Comparison of ENCODE assay signal across 14 cellular contexts in the genomic region with DNA sequence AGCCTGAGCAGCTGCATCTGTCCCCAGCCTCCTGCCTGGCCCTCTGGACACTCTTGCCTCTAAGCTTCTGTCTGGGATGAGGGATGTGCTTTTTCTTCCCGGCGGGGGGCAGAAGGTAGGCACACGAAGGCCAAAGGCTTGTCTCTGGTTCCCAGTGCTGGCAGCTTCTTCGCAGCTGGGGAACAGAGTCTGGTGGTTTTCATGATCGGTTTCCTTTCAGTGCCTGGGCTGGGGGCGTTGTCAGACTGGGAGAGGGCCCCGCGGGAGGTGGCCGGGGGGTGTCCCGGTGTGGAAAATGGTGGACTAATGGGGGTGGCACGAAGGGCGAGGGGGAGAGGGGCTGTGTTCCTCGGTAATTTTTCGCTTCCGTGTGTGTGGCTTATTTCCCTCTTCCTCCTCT. TPM values are rescaled to one million over a fixed set of nuclear protein-coding genes. Genes with fewer than 3 reads are reported as not detected.
DNase-seq lines count a peak whose midpoint lies in the region; ATAC-seq and TF ChIP-seq lines count a peak whose summit lies in the region.
"Had no signal": no experiment of that assay in that cellular context is flagged by ENCODE, and none has a peak within 500 bp of the region (broad histone marks: within the 10 kb centered on the region; RNA-seq: fewer than 3 reads in every experiment).

No MANE protein-coding gene starts in this region.

- TF ChIP-seq POLR2A in breast epithelium (IDR thresholded peaks at IDR 0.05) = no peak

- DNase-seq in left ventricle myocardium superior (peak; percentile 22), right cardiac atrium (no peak), WTC11 (ENCODE audit: low spot score) (no peak), upper lobe of right lung (no peak), RKO (ENCODE audit: low spot score) (no peak), breast epithelium (ENCODE audit: low spot score in 2 of 2) (no peak)
- DNase-seq: COR-L47; effector CD8-positive, alpha-beta T cell; foreskin keratinocyte; MM.1S; NCI-H2227 treated with DMSO at 0.1 percent for 48 hours; sigmoid colon had no signal

- TF ChIP-seq CTCF in WTC11 (IDR thresholded peaks at IDR 0.05) = no peak
- no peak for TF ChIP-seq CTCF in upper lobe of right lung (IDR thresholded peaks at IDR 0.05)
- no peak for TF ChIP-seq CTCF in breast epithelium (IDR thresholded peaks at IDR 0.05)

- H3K27me3 Mint-ChIP-seq in WTC11 (ENCODE audit: low read depth) = no peaks in the 10 kb centered on the region

- CTCF ChIA-PET in WTC11 (lab: Charles Lee) = interaction anchor here (0.7 to 4.0 kb wide), 3 partner anchors 11 to 75 kb away, joined by 3 to 20 read pairs (median 3); no protein-coding TSS in a partner anchor

- H3K4me3 ChIP-seq in right cardiac atrium (ENCODE audit: low read length) (no peak overlapping the region), mononuclear cell (ENCODE audit: low read length) (peak overlapping the region; percentile 81), upper lobe of right lung (peak overlapping the region; percentile 38), breast epithelium (peak overlapping the region in 1 of 3 donors; percentile 28)

- no peaks in the 10 kb centered on the region for H3K36me3 Mint-ChIP-seq in WTC11

- WGBS in right cardiac atrium = 65% methylated on average over 15 of the region's 15 CpGs

- ATAC-seq in left ventricle myocardium superior = no peak
- no peak for ATAC-seq in right cardiac atrium
- no peak for ATAC-seq in WTC11
- no peak for ATAC-seq in upper lobe of right lung
- no peak for ATAC-seq in GM21529 (IDR thresholded peaks at IDR 0.05; ENCODE audit: unreplicated experiment)
- ATAC-seq: foreskin keratinocyte had no signal

- intact Hi-C loops in left ventricle myocardium superior (cut with micrococcal nuclease) (no loop called here), right cardiac atrium (cut with DNase I) (no loop called here), upper lobe of right lung (cut with DNase I) (no loop called here), breast epithelium (cut with DNase I; ENCODE audit: low total_unique reads) (no loop called here)

- no peak overlapping the region for H3K27ac ChIP-seq in right cardiac atrium (ENCODE audit: low read length)
- no peak overlapping the region for H3K27ac ChIP-seq in upper lobe of right lung
- H3K27ac ChIP-seq in breast epithelium = no peak overlapping the region
- H3K27ac ChIP-seq: foreskin keratinocyte, sigmoid colon had no signal

- H3K4me1 Mint-ChIP-seq in WTC11 = peaks cover 17% of the 10 kb centered on the region

- no peaks in the 10 kb centered on the region for H3K9me3 ChIP-seq in right cardiac atrium (ENCODE audit: control insufficient read depth, low read length)
- H3K9me3 ChIP-seq in mononuclear cell (ENCODE audit: low read depth, low read length) = no peaks in the 10 kb centered on the region
- no peaks in the 10 kb centered on the region for H3K9me3 ChIP-seq in upper lobe of right lung
- no peaks in the 10 kb centered on the region for H3K9me3 ChIP-seq in breast epithelium
- H3K9me3 ChIP-seq: sigmoid colon had no signal

- H3K4me1 ChIP-seq in right cardiac atrium (ENCODE audit: control insufficient read depth, insufficient read depth, low read length) (no peaks in the 10 kb centered on the region), mononuclear cell (ENCODE audit: insufficient read depth, low read length) (peaks cover 73% of the 10 kb centered on the region), upper lobe of right lung (no peaks in the 10 kb centered on the region), breast epithelium (no peaks in the 10 kb centered on the region)
- H3K4me1 ChIP-seq: foreskin keratinocyte, sigmoid colon had no signal

- H3K27me3 ChIP-seq in right cardiac atrium (ENCODE audit: control insufficient read depth, insufficient read depth) (no peaks in the 10 kb centered on the region), mononuclear cell (ENCODE audit: insufficient read depth, low read length) (no peaks in the 10 kb centered on the region), upper lobe of right lung (peaks cover 16% of the 10 kb centered on the region), breast epithelium (peaks cover 0 to 17% of the 10 kb centered on the region in 2 donors)

- peak overlapping the region; percentile 60; the same call in 1 of the 2 replicates for H3K27ac Mint-ChIP-seq in WTC11

- H3K9me3 Mint-ChIP-seq in WTC11 = no peaks in the 10 kb centered on the region

- POLR2A ChIA-PET in WTC11 (lab: Charles Lee) = no interaction called here

- H3K36me3 ChIP-seq in upper lobe of right lung (no peaks in the 10 kb centered on the region), breast epithelium (no peaks in the 10 kb centered on the region)
- H3K36me3 ChIP-seq: sigmoid colon had no signal

- no peak overlapping the region for H3K4me3 Mint-ChIP-seq in WTC11

TF ChIP-seq in WTC11, 78 proteins besides CTCF, POLR2A, EP300 and RAD21:
- TF ChIP-seq NR3C1 (CRISPR knock-in tag; conservative IDR thresholded peaks at IDR 0.05; ENCODE audit: low read depth) = no peak
- no peak for TF ChIP-seq FOXP1 (CRISPR knock-in tag; IDR thresholded peaks at IDR 0.05; ENCODE audit: borderline replicate concordance)
- TF ChIP-seq, protein P1, sequence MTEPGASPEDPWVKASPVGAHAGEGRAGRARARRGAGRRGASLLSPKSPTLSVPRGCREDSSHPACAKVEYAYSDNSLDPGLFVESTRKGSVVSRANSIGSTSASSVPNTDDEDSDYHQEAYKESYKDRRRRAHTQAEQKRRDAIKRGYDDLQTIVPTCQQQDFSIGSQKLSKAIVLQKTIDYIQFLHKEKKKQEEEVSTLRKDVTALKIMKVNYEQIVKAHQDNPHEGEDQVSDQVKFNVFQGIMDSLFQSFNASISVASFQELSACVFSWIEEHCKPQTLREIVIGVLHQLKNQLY (CRISPR knock-in tag; IDR thresholded peaks at IDR 0.05) = no peak
- TF ChIP-seq, protein P2, sequence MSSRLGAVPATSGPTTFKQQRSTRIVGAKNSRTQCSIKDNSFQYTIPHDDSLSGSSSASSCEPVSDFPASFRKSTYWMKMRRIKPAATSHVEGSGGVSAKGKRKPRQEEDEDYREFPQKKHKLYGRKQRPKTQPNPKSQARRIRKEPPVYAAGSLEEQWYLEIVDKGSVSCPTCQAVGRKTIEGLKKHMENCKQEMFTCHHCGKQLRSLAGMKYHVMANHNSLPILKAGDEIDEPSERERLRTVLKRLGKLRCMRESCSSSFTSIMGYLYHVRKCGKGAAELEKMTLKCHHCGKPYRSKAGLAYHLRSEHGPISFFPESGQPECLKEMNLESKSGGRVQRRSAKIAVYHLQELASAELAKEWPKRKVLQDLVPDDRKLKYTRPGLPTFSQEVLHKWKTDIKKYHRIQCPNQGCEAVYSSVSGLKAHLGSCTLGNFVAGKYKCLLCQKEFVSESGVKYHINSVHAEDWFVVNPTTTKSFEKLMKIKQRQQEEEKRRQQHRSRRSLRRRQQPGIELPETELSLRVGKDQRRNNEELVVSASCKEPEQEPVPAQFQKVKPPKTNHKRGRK (CRISPR knock-in tag; IDR thresholded peaks at IDR 0.05; ENCODE audit: borderline replicate concordance) = no peak

RNA-seq across cellular contexts. Expression of a gene that starts 1.0 kb away (rescaled TPM):
- total RNA-seq in left ventricle myocardium superior (48.9 TPM), right cardiac atrium (10 to 100 TPM; 35.1 to 62.1 (median 51.3) TPM), WTC11 (2021) (64.5 to 72.8 TPM (median 65.4 TPM) in 3 replicates), mononuclear cell (29.3 TPM), upper lobe of right lung (16.1 TPM), breast epithelium (10 to 100 TPM in 2 of 3 donors, 1 to 10 TPM in 1; 5.3 to 23.4 (median 10.8) TPM)
- 29.7 TPM for polyA plus RNA-seq in right cardiac atrium

RNA-seq across cellular contexts. Expression of a gene that starts 47.8 kb away (rescaled TPM):
- 0.12 TPM for total RNA-seq in left ventricle myocardium superior
- under 1 TPM in 3 of 4 donors, not detected in 1; 0.15 to 0.40 (median 0.26) TPM for total RNA-seq in right cardiac atrium
- 0.20 TPM for polyA plus RNA-seq in right cardiac atrium
- total RNA-seq in WTC11 (2021) = 14.4 to 15.2 TPM (median 14.6 TPM) in 3 replicates
- not detected for total RNA-seq in mononuclear cell
- total RNA-seq in upper lobe of right lung = 0.20 TPM
- total RNA-seq in breast epithelium = under 1 TPM in 1 of 3 donors, not detected in 2; 0.33 TPM

Comparison
In these comparisons a context has a peak if more than half of its experiments do, and no peak if none do; other contexts are left out.
1. RNA of a gene that starts 47.8 kb away (total RNA-seq): 14.4 to 15.2 TPM in WTC11; 0.15 to 0.40 TPM in right cardiac atrium, 0.20 TPM in upper lobe of right lung (single experiment), 0.12 TPM in left ventricle myocardium superior (single experiment), not detected in mononuclear cell (single experiment) and 0.33 TPM in breast epithelium; every median in the first group is over 10 times any median in the second.